ENCODE assay signal across 8 cellular contexts in genomic region chr1:147928236-147929132, GRCh38. TPM values are rescaled to one million over a fixed set of nuclear protein-coding genes. Genes with fewer than 3 reads are reported as not detected.
DNase-seq lines count a peak whose midpoint lies in the region; ATAC-seq and TF ChIP-seq lines count a peak whose summit lies in the region.
"Not testable (repeated sequence)": the region's sequence is repeated elsewhere in the genome, so short reads cannot be mapped to it uniquely, and the experiment has no call there.

GPR89B (plus strand) TSS chr1:147928420; CDS start chr1:147928537, 117 bp downstream.

- intact Hi-C loops in activated B cell treated with CpG ODN at 0.5 μM for 24 hours (cut with micrococcal nuclease); spleen (cut with DNase I; ENCODE audit: low total_unique reads): not testable (repeated sequence)

- TF ChIP-seq CTCF in activated B cell treated with CpG ODN at 0.5 μM for 24 hours (IDR thresholded peaks at IDR 0.05); spleen (IDR thresholded peaks at IDR 0.05 in 8 of 11, conservative IDR thresholded peaks at IDR 0.05 in 3 of 11): not testable (repeated sequence)

- not testable (repeated sequence) for H3K36me3 Mint-ChIP-seq in activated B cell treated with CpG ODN at 0.5 μM for 24 hours (ENCODE audit: low read depth)

- ATAC-seq in HG03196 (IDR thresholded peaks at IDR 0.05; ENCODE audit: unreplicated experiment): peak; percentile 97
- ATAC-seq in activated B cell treated with CpG ODN at 0.5 μM for 24 hours (ENCODE audit: low read depth): peak; percentile 99

- not testable (repeated sequence) for H3K9me3 Mint-ChIP-seq in activated B cell treated with CpG ODN at 0.5 μM for 24 hours

- H3K4me3 Mint-ChIP-seq in activated B cell treated with CpG ODN at 0.5 μM for 24 hours: peak within 1 kb of the TSS; percentile 84

- in situ Hi-C loops in GM18951 (cut with MboI; ENCODE audit: low sequenced_read_pairs, unreplicated experiment): not testable (repeated sequence)

- peaks cover 0 to 21% (median 12%) of the 10 kb centered on the region in 6 donors for H3K4me1 ChIP-seq in spleen

- TF ChIP-seq POLR2A in GM18951 (IDR thresholded peaks at IDR 0.05; ENCODE audit: extremely low read depth, insufficient read depth, insufficient read length) (peak; percentile 90), spleen (IDR thresholded peaks at IDR 0.05) (peak in 2 of 3 donors; percentile 21 to 81)

- H3K27ac Mint-ChIP-seq in activated B cell treated with CpG ODN at 0.5 μM for 24 hours: peak within 1 kb of the TSS; percentile 68

- not testable (repeated sequence) for H3K27me3 Mint-ChIP-seq in activated B cell treated with CpG ODN at 0.5 μM for 24 hours

- peak within 1 kb of the TSS; percentile 57 to 92 (median 86) for H3K4me3 ChIP-seq in spleen

- not testable (repeated sequence) for H3K4me1 Mint-ChIP-seq in activated B cell treated with CpG ODN at 0.5 μM for 24 hours

- peak within 1 kb of the TSS; percentile 44 to 88 (median 83) for H3K27ac ChIP-seq in spleen

- not testable (repeated sequence) for H3K9me3 ChIP-seq in spleen

- DNase-seq in AG08395 (ENCODE audit: low spot score) (peak; percentile 78), NCI-H226 (peak; percentile 84), activated B cell treated with CpG ODN at 0.5 μM for 24 hours (peak; percentile 86), iris pigment epithelial cell (ENCODE audit: low read depth) (peak; percentile 73), spleen (peak; percentile 96)
- peak; percentile 89 for DNase-seq in central memory CD4-positive, alpha-beta T cell

- CTCF ChIA-PET in activated B cell treated with CpG ODN at 0.5 μM for 24 hours (lab: Charles Lee): not testable (repeated sequence)

- H3K36me3 ChIP-seq in spleen: not testable (repeated sequence)

- not testable (repeated sequence) for H3K27me3 ChIP-seq in spleen (replicated peaks in 1 of 7)

- 0 to 1% (median 0%) methylated on average over 31 to 57 of the region's 72 CpGs; no CpG with 5 or more reads in 1 of the 5 donors for WGBS in spleen, 5 donors

- POLR2A ChIA-PET in activated B cell treated with CpG ODN at 0.5 μM for 24 hours (lab: Charles Lee): not testable (repeated sequence)

RNA-seq across cellular contexts. Expression of gene GPR89B, which starts in this region (rescaled TPM):
- total RNA-seq in activated B cell treated with CpG ODN at 0.5 μM for 24 hours (15.1 and 17.8 TPM in 2 replicates), spleen (10 to 100 TPM; 12.3 to 26.5 (median 18.2) TPM)
- polyA plus RNA-seq in spleen: 10 to 100 TPM; 10.4 to 13.8 (median 12.1) TPM

Comparison
In these comparisons a context has a peak if more than half of its experiments do, and no peak if none do; other contexts are left out.
1. Peak in every context shown above with its lines: DNase-seq, ATAC-seq, H3K4me3 ChIP-seq and H3K27ac ChIP-seq.